29 cellular contexts compared by ENCODE assay signal in the genomic region with DNA sequence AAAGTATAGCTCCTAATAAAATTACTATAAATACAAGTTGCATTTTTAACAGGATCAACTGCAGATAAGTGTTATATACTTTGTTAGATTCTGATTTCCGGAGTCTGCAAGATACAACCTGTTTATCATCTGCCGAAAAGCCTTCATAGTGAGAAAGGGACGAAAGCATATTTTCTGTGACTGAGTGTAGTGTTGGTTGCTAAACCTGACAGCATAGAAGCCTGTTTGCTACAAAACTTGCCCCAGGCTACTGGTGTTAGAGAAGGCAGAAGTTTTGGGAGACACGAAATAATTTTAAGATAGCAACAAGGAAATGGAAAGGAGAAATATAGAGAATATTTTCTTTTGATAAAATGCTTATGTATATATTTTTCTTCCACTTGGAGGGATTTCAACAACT.
"Had no signal": no experiment of that assay in that cellular context is flagged by ENCODE, and none has a peak within 500 bp of the region (broad histone marks: within the 10 kb centered on the region; RNA-seq: fewer than 3 reads in every experiment).

No MANE protein-coding gene starts in this region.

- H3K27ac Mint-ChIP-seq: activated B cell treated with CpG ODN at 0.5 μM for 24 hours; activated CD8-positive, alpha-beta T cell treated with anti-CD3 and anti-CD28 coated beads for 36 hours; activated naive CD8-positive, alpha-beta T cell; effector memory CD8-positive, alpha-beta T cell; T-helper 17 cell; T-helper 2 cell treated with Interferon-gamma antibody and Interleukin-4, amounts not matched to agents 5 μg/mL and 100 μg/mL, for 36 hours had no signal

- H3K4me1 ChIP-seq: esophagus squamous epithelium had no signal

- H3K27me3 ChIP-seq: brain microvascular endothelial cell, esophagus squamous epithelium had no signal

- H3K4me3 ChIP-seq: esophagus squamous epithelium had no signal

- ATAC-seq: activated CD4-positive, CD25-positive, alpha-beta regulatory T cell treated with anti-CD3 and anti-CD28 coated beads, Interleukin-2, amount 50 U/mL, for 24 hours; activated CD8-positive, alpha-beta T cell treated with anti-CD3 and anti-CD28 coated beads for 36 hours; activated T-cell treated with anti-CD3 and anti-CD28 coated beads, Interleukin-2, amount 50 U/mL, for 4 hours; effector memory CD8-positive, alpha-beta T cell; SK-N-SH treated with all-trans-retinoic acid at 6 μM for 48 hours; T-helper 17 cell had no signal

- H3K4me3 Mint-ChIP-seq: activated B cell treated with CpG ODN at 0.5 μM for 24 hours; activated CD8-positive, alpha-beta T cell treated with anti-CD3 and anti-CD28 coated beads for 36 hours; activated naive CD8-positive, alpha-beta T cell; activated T-cell treated with anti-CD3 and anti-CD28 coated beads, Interleukin-2, amount 50 U/mL, for 4 hours; effector memory CD8-positive, alpha-beta T cell; T-helper 17 cell; T-helper 2 cell treated with Interferon-gamma antibody and Interleukin-4, amounts not matched to agents 5 μg/mL and 100 μg/mL, for 36 hours had no signal

- H3K27me3 Mint-ChIP-seq: activated B cell treated with CpG ODN at 0.5 μM for 24 hours had no signal

- FAIRE-seq: astrocyte, colon, frontal cortex had no signal

- H3K9me3 ChIP-seq: esophagus squamous epithelium had no signal

- H3K4me1 Mint-ChIP-seq: activated B cell treated with CpG ODN at 0.5 μM for 24 hours, T-helper 17 cell had no signal

- H3K36me3 ChIP-seq: brain microvascular endothelial cell, esophagus squamous epithelium, WERI-Rb-1 had no signal

- H3K27ac ChIP-seq: brain microvascular endothelial cell, epithelial cell of prostate, esophagus squamous epithelium, WERI-Rb-1 had no signal

- H3K9me3 Mint-ChIP-seq: activated B cell treated with CpG ODN at 0.5 μM for 24 hours; activated CD8-positive, alpha-beta T cell treated with anti-CD3 and anti-CD28 coated beads for 36 hours; activated T-cell treated with anti-CD3 and anti-CD28 coated beads, Interleukin-2, amount 50 U/mL, for 4 hours; effector memory CD8-positive, alpha-beta T cell; T-helper 2 cell treated with Interferon-gamma antibody and Interleukin-4, amounts not matched to agents 5 μg/mL and 100 μg/mL, for 36 hours had no signal

- DNase-seq: activated B cell treated with CpG ODN at 0.5 μM for 24 hours; activated CD4-positive, alpha-beta T cell treated with anti-CD3 and anti-CD28 coated beads for 48 hours; activated CD4-positive, alpha-beta T cell treated with anti-CD3 and anti-CD28 coated beads, Interleukin-2, amount 50 U/mL, for 1 hour; activated CD4-positive, alpha-beta T cell treated with anti-CD3 and anti-CD28 coated beads, Interleukin-2, amount 50 U/mL, for 48 hours; activated CD8-positive, alpha-beta memory T cell treated with anti-CD3 and anti-CD28 coated beads for 24 hours; activated CD8-positive, alpha-beta T cell treated with anti-CD3 and anti-CD28 coated beads for 36 hours; activated gamma-delta T cell treated with Interleukin-2 at 50 U/mL for 16 hours; activated naive CD4-positive, alpha-beta T cell treated with anti-CD3 and anti-CD28 coated beads, Interleukin-2, amount 50 U/mL, for 16 hours; activated naive CD4-positive, alpha-beta T cell treated with Interleukin-2 at 50 U/mL for 16 hours; activated T-cell treated with anti-CD3 and anti-CD28 coated beads, Interleukin-2, amount 50 U/mL, for 4 hours; amniotic stem cell; brain microvascular endothelial cell; cortex of kidney; dermis blood vessel endothelial cell; effector CD4-positive, alpha-beta T cell; effector memory CD8-positive, alpha-beta T cell; esophagus squamous epithelium; T-helper 1 cell; T-helper 17 cell; T1000; WERI-Rb-1 had no signal

- H3K36me3 Mint-ChIP-seq: activated naive CD8-positive, alpha-beta T cell had no signal
